21 cellular contexts compared by ENCODE assay signal in genomic region chr3:187261541-187261969, GRCh38. TPM values are rescaled to one million over a fixed set of nuclear protein-coding genes. Genes with fewer than 3 reads are reported as not detected.
DNase-seq lines count a peak whose midpoint lies in the region; ATAC-seq, FAIRE-seq and TF ChIP-seq lines count a peak whose summit lies in the region.
"Had no signal": no experiment of that assay in that cellular context is flagged by ENCODE, and none has a peak within 500 bp of the region (broad histone marks: within the 10 kb centered on the region; RNA-seq: fewer than 3 reads in every experiment).

No MANE protein-coding gene starts in this region.

- H3K27ac Mint-ChIP-seq in HFFc6, result peak overlapping the region; percentile 91
- H3K27ac Mint-ChIP-seq: dendritic cell treated with granulocyte-macrophage colony-stimulating factor and Interleukin-4, amounts not matched to agents 40 ng/mL and 50 ng/mL, for 4 days had no signal

- ATAC-seq in left colon (no peak), pancreas (no peak)
- ATAC-seq: right cardiac atrium had no signal

- H3K27me3 ChIP-seq in pancreas, result no peaks in the 10 kb centered on the region

- H3K36me3 Mint-ChIP-seq in HFFc6 (ENCODE audit: low read depth), result peaks cover 64% of the 10 kb centered on the region

- H3K4me3 ChIP-seq in choroid plexus epithelial cell (ENCODE audit: low read depth, low read length), result no peak overlapping the region
- no peak overlapping the region for H3K4me3 ChIP-seq in pancreas

- peak; percentile 38 for DNase-seq in AG20443 (ENCODE audit: low spot score)
- DNase-seq in HFFc6, result peak; percentile 98
- peak; percentile 76 for DNase-seq in choroid plexus epithelial cell (ENCODE audit: low read depth)
- DNase-seq in non-pigmented ciliary epithelial cell (ENCODE audit: low read depth), result peak; percentile 50
- DNase-seq in HEK293T (ENCODE audit: extremely low spot score), result no peak
- no peak for DNase-seq in left colon
- DNase-seq in pancreas, result no peak
- DNase-seq: activated CD4-positive, alpha-beta T cell treated with anti-CD3 and anti-CD28 coated beads, Interleukin-2, amount 50 U/mL, for 48 hours; activated naive CD4-positive, alpha-beta T cell treated with Interleukin-2 at 50 U/mL for 16 hours; activated T-cell treated with anti-CD3 and anti-CD28 coated beads for 4 hours; C1 segment of cervical spinal cord; glutamatergic neuron; NCI-H1048; NCI-H2081 treated with DMSO at 0.1 percent for 48 hours; NCI-H510A; right cardiac atrium; Right ventricle myocardium superior; T-helper 2 cell had no signal

- H3K4me1 Mint-ChIP-seq in HFFc6 (ENCODE audit: low read depth), result peaks cover 70% of the 10 kb centered on the region

- peak overlapping the region; percentile 37; the same call in 1 of the 2 replicates for H3K4me3 Mint-ChIP-seq in HFFc6
- H3K4me3 Mint-ChIP-seq: brain; dendritic cell treated with granulocyte-macrophage colony-stimulating factor and Interleukin-4, amounts not matched to agents 40 ng/mL and 50 ng/mL, for 4 days; stimulated activated naive CD8-positive, alpha-beta T cell treated with anti-CD3 and anti-CD28 coated beads, Interleukin-15, Interleukin-2, amounts not matched to agents 100 ng/mL and 50 ng/mL, for 24 hours had no signal

- no peaks in the 10 kb centered on the region; the same call in 1 of the 2 replicates for H3K27me3 Mint-ChIP-seq in HFFc6 (ENCODE audit: insufficient read depth)
- H3K27me3 Mint-ChIP-seq: dendritic cell treated with granulocyte-macrophage colony-stimulating factor and Interleukin-4, amounts not matched to agents 40 ng/mL and 50 ng/mL, for 4 days had no signal

- H3K9me3 ChIP-seq in pancreas, result no peaks in the 10 kb centered on the region

- CTCF ChIA-PET in HEK293T (lab: Yijun Ruan, JAX), result no interaction called here

- H3K9me3 Mint-ChIP-seq in HFFc6, result peaks cover 11% of the 10 kb centered on the region
- H3K9me3 Mint-ChIP-seq: dendritic cell treated with granulocyte-macrophage colony-stimulating factor and Interleukin-4, amounts not matched to agents 40 ng/mL and 50 ng/mL, for 4 days had no signal

- TF ChIP-seq CTCF in HFFc6 (IDR thresholded peaks at IDR 0.05) (no peak), choroid plexus epithelial cell (conservative IDR thresholded peaks at IDR 0.05; ENCODE audit: low read depth, low read length) (no peak), pancreas (IDR thresholded peaks at IDR 0.05) (no peak)

- no peak overlapping the region for H3K27ac ChIP-seq in pancreas

- 60 to 71% methylated on average over 3 of the region's 3 CpGs for WGBS in pancreas, 2 donors

- no peaks in the 10 kb centered on the region for H3K36me3 ChIP-seq in pancreas

- FAIRE-seq in pancreas (lab: Jason Lieb, UNC), result no peak

- POLR2A ChIA-PET in HEK293T (lab: Yijun Ruan, JAX), result no interaction called here

- intact Hi-C loops in left colon (cut with DNase I, micrococcal nuclease) (no loop called here), pancreas (cut with DNase I) (no loop called here)

- H3K4me1 ChIP-seq in pancreas, result peaks cover 9 to 25% (median 16%) of the 10 kb centered on the region in 3 donors

TF ChIP-seq in HEK293T, 16 proteins besides CTCF, POLR2A, EP300 and RAD21:
- TF ChIP-seq ELF4 (IDR thresholded peaks at IDR 0.05) (no peak), SP1 (IDR thresholded peaks at IDR 0.05) (no peak), PKNOX1 (IDR thresholded peaks at IDR 0.05) (no peak), TARDBP (IDR thresholded peaks at IDR 0.05) (no peak)

RNA-seq across cellular contexts. Expression of gene MASP1, which starts 30.0 kb away (rescaled TPM):
- 100 to 1,000 TPM in 3 of 6 experiments, 10 to 100 TPM in 3; 31.5 to 133 (median 101) TPM for total RNA-seq in HFFc6 (2021; fragmentation: NEBNext Ultra II Directional; extraction: Animal tissue kit (Norgen Biotek cat#: 25700))
- 10 to 100 TPM in 1 of 2 donors, 1 to 10 TPM in 1; 3.7 to 15.7 TPM for total RNA-seq in left colon
- total RNA-seq in pancreas, result 1 to 10 TPM in 2 of 6 donors, under 1 TPM in 4; 0.06 to 1.3 (median 0.43) TPM
- under 1 TPM; 0.30 to 0.31 TPM for polyA plus RNA-seq in pancreas

Comparison
In these comparisons a context has a peak if more than half of its experiments do, and no peak if none do; other contexts are left out.
1. DNase-seq: peak in AG20443 (single experiment), HFFc6 (single experiment), choroid plexus epithelial cell (single experiment) and non-pigmented ciliary epithelial cell (single experiment); none in HEK293T (single experiment), left colon (0 of 2) and pancreas (0 of 6).